Comparison of ENCODE assay signal across 1 cellular context in genomic region chr6:88835210-88835609, GRCh38.
TF ChIP-seq lines count a peak whose summit lies in the region.

No MANE protein-coding gene starts in this region.

TF ChIP-seq in HepG2, 621 proteins besides CTCF, POLR2A, EP300 and RAD21 (continued from another document):
- TF ChIP-seq CEBPZ (IDR thresholded peaks at IDR 0.05; ENCODE audit: low read length) (no peak), FOXA3 (CRISPR knock-in tag; IDR thresholded peaks at IDR 0.05) (peak; percentile 55), ZNF263 (CRISPR knock-in tag; IDR thresholded peaks at IDR 0.05) (no peak), ZNF879 (CRISPR knock-in tag; IDR thresholded peaks at IDR 0.05) (no peak), ZNF839 (CRISPR knock-in tag; IDR thresholded peaks at IDR 0.05; ENCODE audit: borderline replicate concordance) (no peak), MIER2 (CRISPR knock-in tag; IDR thresholded peaks at IDR 0.05) (no peak), SNAI1 (CRISPR knock-in tag; IDR thresholded peaks at IDR 0.05; ENCODE audit: borderline replicate concordance) (no peak), CC2D1A (CRISPR knock-in tag; IDR thresholded peaks at IDR 0.05) (no peak), DNMT1 (CRISPR knock-in tag; IDR thresholded peaks at IDR 0.05) (no peak)
